In genomic region chr3:196609815-196610515, GRCh38 we compare ENCODE assay signal across 10 cellular contexts. TPM values are rescaled to one million over a fixed set of nuclear protein-coding genes. Genes with fewer than 3 reads are reported as not detected.
DNase-seq lines count a peak whose midpoint lies in the region; FAIRE-seq and TF ChIP-seq lines count a peak whose summit lies in the region.
"Had no signal": no experiment of that assay in that cellular context is flagged by ENCODE, and none has a peak within 500 bp of the region (broad histone marks: within the 10 kb centered on the region; RNA-seq: fewer than 3 reads in every experiment).

No MANE protein-coding gene starts in this region.

- no peaks in the 10 kb centered on the region for H3K36me3 ChIP-seq in H1 (ENCODE audit: control insufficient read depth in 2 of 4, insufficient read depth in 4 of 4, low read length in 3 of 4)
- no peaks in the 10 kb centered on the region for H3K36me3 ChIP-seq in Caco-2 (ENCODE audit: control insufficient read depth, insufficient read depth, low read length)

- POLR2A ChIA-PET in H1 (lab: Charles Lee; ENCODE audit: partially characterized antibody): interaction anchor here (1.0 to 1.6 kb wide), 3 partner anchors 19 to 130 kb away, joined by 3 to 7 read pairs (median 4); partner anchors contain the start of gene PAK2
- POLR2A ChIA-PET in Caco-2 (lab: Charles Lee): no interaction called here

- H2BK20ac ChIP-seq in H1 (ENCODE audit: low read length): peak overlapping the region; percentile 61; the same call in 1 of the 2 replicates

- H3K9me3 Mint-ChIP-seq in stimulated activated naive CD8-positive, alpha-beta T cell treated with anti-CD3 and anti-CD28 coated beads, Interleukin-15, Interleukin-2, amounts not matched to agents 100 ng/mL and 50 ng/mL, for 24 hours: no peaks in the 10 kb centered on the region
- no peaks in the 10 kb centered on the region for H3K9me3 Mint-ChIP-seq in Caco-2 (ENCODE audit: unreplicated experiment)

- no peak overlapping the region for H4K8ac ChIP-seq in H1 (ENCODE audit: extremely low read depth, insufficient read depth, low read length)

- H3K79me2 ChIP-seq in H1 (ENCODE audit: control insufficient read depth in 1 of 2, insufficient read depth in 2 of 2, low read length in 2 of 2): no peaks in the 10 kb centered on the region

- H3K18ac ChIP-seq in H1 (ENCODE audit: extremely low read depth, low read length): no peak overlapping the region

- H2AK5ac ChIP-seq in H1 (ENCODE audit: low read depth, low read length): peak overlapping the region; percentile 41; the same call in 1 of the 2 replicates

- no peaks in the 10 kb centered on the region for H3K23me2 ChIP-seq in H1 (ENCODE audit: low read depth, low read length)

- TF ChIP-seq EP300 in H1 (IDR thresholded peaks at IDR 0.05; ENCODE audit: borderline replicate concordance in 1 of 2, low read depth in 2 of 2, low read length in 2 of 2): no peak

- H3K27ac ChIP-seq in H1 (ENCODE audit: low read depth, low read length): no peak overlapping the region
- H3K27ac ChIP-seq: foreskin keratinocyte had no signal

- H3K56ac ChIP-seq in H1 (replicated peaks; ENCODE audit: insufficient read length, low read depth, low read length): no peak overlapping the region

- no peak overlapping the region for H3K9ac ChIP-seq in H1 (replicated peaks in 1 of 4; ENCODE audit: extremely low read depth in 1 of 4, low read depth in 3 of 4, low read length in 3 of 4)

- H3K4me3 Mint-ChIP-seq in stimulated activated naive CD8-positive, alpha-beta T cell treated with anti-CD3 and anti-CD28 coated beads, Interleukin-15, Interleukin-2, amounts not matched to agents 100 ng/mL and 50 ng/mL, for 24 hours: peak overlapping the region; percentile 72
- no peak overlapping the region for H3K4me3 Mint-ChIP-seq in Caco-2 (ENCODE audit: unreplicated experiment)
- H3K4me3 Mint-ChIP-seq: mesothelial cell of epicardium had no signal

- peaks cover 31% of the 10 kb centered on the region for H3K4me1 Mint-ChIP-seq in stimulated activated naive CD8-positive, alpha-beta T cell treated with anti-CD3 and anti-CD28 coated beads, Interleukin-15, Interleukin-2, amounts not matched to agents 100 ng/mL and 50 ng/mL, for 24 hours (ENCODE audit: low read depth)
- peaks cover 6% of the 10 kb centered on the region for H3K4me1 Mint-ChIP-seq in Caco-2 (ENCODE audit: low read depth, unreplicated experiment)

- no peaks in the 10 kb centered on the region for H4K20me1 ChIP-seq in H1 (replicated peaks in 1 of 2; ENCODE audit: control insufficient read depth in 1 of 2, insufficient read depth in 2 of 2, low read length in 2 of 2)

- no peak overlapping the region for H3K14ac ChIP-seq in H1 (ENCODE audit: insufficient read length)

- no peak overlapping the region for H3K4ac ChIP-seq in H1 (replicated peaks; ENCODE audit: insufficient read length, low read depth, low read length)

- H3K27me3 ChIP-seq in H1 (replicated peaks in 1 of 4; ENCODE audit: control insufficient read depth in 3 of 4, extremely low read depth in 1 of 4, insufficient read depth in 3 of 4, low read length in 3 of 4) (no peaks in the 10 kb centered on the region), Caco-2 (replicated peaks; ENCODE audit: control insufficient read depth, insufficient read depth, low read length) (no peaks in the 10 kb centered on the region)

- peak overlapping the region; percentile 87 for H3K27ac Mint-ChIP-seq in stimulated activated naive CD8-positive, alpha-beta T cell treated with anti-CD3 and anti-CD28 coated beads, Interleukin-15, Interleukin-2, amounts not matched to agents 100 ng/mL and 50 ng/mL, for 24 hours
- no peak overlapping the region for H3K27ac Mint-ChIP-seq in Caco-2 (ENCODE audit: unreplicated experiment)
- H3K27ac Mint-ChIP-seq: mesothelial cell of epicardium had no signal

- H3K4me3 ChIP-seq in H1 (ENCODE audit: extremely low read depth in 1 of 4, insufficient read depth in 2 of 4, low read depth in 3 of 4, low read length in 4 of 4): no peak overlapping the region
- no peak overlapping the region for H3K4me3 ChIP-seq in Caco-2 (ENCODE audit: low read depth, low read length)

- intact Hi-C loops in Caco-2 (cut with micrococcal nuclease; ENCODE audit: unreplicated experiment): loop anchor here (1.0 kb wide), 3 partner anchors 22 to 331 kb away; no protein-coding TSS in a partner anchor

- peaks cover 0 to 3% (median 0%) of the 10 kb centered on the region in 4 experiments; a peak in 2 of 7 replicates for H3K4me1 ChIP-seq in H1 (replicated peaks in 1 of 4; ENCODE audit: control insufficient read depth in 3 of 4, insufficient read depth in 4 of 4, low read length in 3 of 4)
- H3K4me1 ChIP-seq in Caco-2: peaks cover 17% of the 10 kb centered on the region
- H3K4me1 ChIP-seq: foreskin keratinocyte had no signal

- TF ChIP-seq POLR2A in H1 (IDR thresholded peaks at IDR 0.05; ENCODE audit: control extremely low read depth in 1 of 2, low read depth in 2 of 2, low read length in 2 of 2): no peak

- H2AFZ ChIP-seq in H1 (ENCODE audit: low read length): no peak overlapping the region

- no peaks in the 10 kb centered on the region for H3K36me3 Mint-ChIP-seq in stimulated activated naive CD8-positive, alpha-beta T cell treated with anti-CD3 and anti-CD28 coated beads, Interleukin-15, Interleukin-2, amounts not matched to agents 100 ng/mL and 50 ng/mL, for 24 hours (ENCODE audit: low read depth)
- no peaks in the 10 kb centered on the region for H3K36me3 Mint-ChIP-seq in Caco-2 (ENCODE audit: insufficient read depth, unreplicated experiment)
- H3K36me3 Mint-ChIP-seq: mesothelial cell of epicardium had no signal

- H2BK5ac ChIP-seq in H1 (ENCODE audit: low read depth, low read length): peak overlapping the region; percentile 12; the same call in 1 of the 2 replicates

- H3K23ac ChIP-seq in H1 (ENCODE audit: insufficient read length): no peak overlapping the region

- no peak overlapping the region for H3K4me2 ChIP-seq in H1 (ENCODE audit: insufficient read depth in 1 of 2, low read depth in 2 of 2, low read length in 2 of 2)

- WGBS in H1 (ENCODE audit: extremely low coverage in 1 of 2, insufficient coverage in 1 of 2, insufficient read length in 1 of 2, insufficient replicate concordance in 2 of 2, low coverage in 1 of 2, low lambda C conversion rate in 2 of 2, missing lambda C conversion rate in 1 of 2), 2 experiments: 94% methylated on average over 6 of the region's 6 CpGs; no CpG with 5 or more reads in 1 of the 2 experiments

- DNase-seq in activated CD8-positive, alpha-beta memory T cell treated with anti-CD3 and anti-CD28 coated beads for 24 hours: peak; percentile 60
- no peak for DNase-seq in activated CD8-positive, alpha-beta memory T cell treated with anti-CD3 and anti-CD28 coated beads, Interleukin-2, amount 50 U/mL, for 4 hours
- peak; percentile 32 for DNase-seq in OCI-M1 (lab: John Stamatoyannopoulos, UW)
- DNase-seq in H1 (ENCODE audit: low read depth in 1 of 2, low spot score in 2 of 2): no peak
- no peak for DNase-seq in NCI-H1105 (lab: John Stamatoyannopoulos, UW)
- DNase-seq in Caco-2: no peak
- no peak for DNase-seq in NCI-H2196 (lab: John Stamatoyannopoulos, UW; ENCODE audit: unreplicated experiment)

- no peak for FAIRE-seq in H1 (lab: Jason Lieb, UNC)

- no peaks in the 10 kb centered on the region for H3K79me1 ChIP-seq in H1 (ENCODE audit: low read depth, low read length)

- no peaks in the 10 kb centered on the region for H3K27me3 Mint-ChIP-seq in stimulated activated naive CD8-positive, alpha-beta T cell treated with anti-CD3 and anti-CD28 coated beads, Interleukin-15, Interleukin-2, amounts not matched to agents 100 ng/mL and 50 ng/mL, for 24 hours
- no peaks in the 10 kb centered on the region for H3K27me3 Mint-ChIP-seq in Caco-2 (ENCODE audit: insufficient read depth, unreplicated experiment)

- TF ChIP-seq CTCF in H1 (IDR thresholded peaks at IDR 0.05; ENCODE audit: control extremely low read depth in 1 of 3, insufficient read depth in 1 of 3, low read depth in 1 of 3, low read length in 3 of 3) (no peak), Caco-2 (IDR thresholded peaks at IDR 0.05; ENCODE audit: insufficient read depth in 1 of 2, low read depth in 1 of 2, low read length in 1 of 2, severe bottlenecking in 1 of 2, unreplicated experiment in 1 of 2) (no peak)

- H2BK15ac ChIP-seq in H1 (ENCODE audit: low read length): peak overlapping the region; percentile 88; the same call in 1 of the 2 replicates

- BruUV-seq in Caco-2 (replicated peaks; lab: Mats Ljungman, UMichigan): no TSS peak

- CTCF ChIA-PET in H1 (lab: Charles Lee; ENCODE audit: partially characterized antibody) (interaction anchor here (0.6 to 11.1 kb wide), 31 partner anchors 10 to 337 kb away, joined by 3 to 143 read pairs (median 4); partner anchors contain the start of gene RNF168), Caco-2 (lab: Charles Lee) (interaction anchor here (0.6 to 1.5 kb wide), 12 partner anchors 11 to 419 kb away, joined by 3 to 18 read pairs (median 4); partner anchors contain the start of genes CEP19, NRROS and PIGX)

- no peak overlapping the region for H4K5ac ChIP-seq in H1 (ENCODE audit: insufficient read length, low read depth, low read length)

- H3K9me3 ChIP-seq in H1 (ENCODE audit: insufficient read depth in 2 of 2, low read depth in 1 of 2, low read length in 1 of 2): no peaks in the 10 kb centered on the region
- no peaks in the 10 kb centered on the region for H3K9me3 ChIP-seq in Caco-2

- H4K91ac ChIP-seq in H1 (replicated peaks; ENCODE audit: insufficient read length, low read length): peak overlapping the region; percentile 72

- TF ChIP-seq RAD21 in H1 (IDR thresholded peaks at IDR 0.05 in 1 of 2, conservative IDR thresholded peaks at IDR 0.05 in 1 of 2; ENCODE audit: low read depth in 2 of 2, low read length in 2 of 2): no peak

- H2BK12ac ChIP-seq in H1 (ENCODE audit: low read depth, low read length): peak overlapping the region; percentile 62; the same call in 1 of the 2 replicates

- no peak overlapping the region for H2BK120ac ChIP-seq in H1 (replicated peaks; ENCODE audit: low read depth, low read length)

RNA-seq across cellular contexts. Expression of gene NRROS, which starts 29.5 kb away (rescaled TPM):
- total RNA-seq in H1 (2021; fragmentation: NEBNext Ultra II Directional; extraction: Animal tissue kit (Norgen Biotek cat#: 25700)): 5.1 and 5.3 TPM in 2 replicates
- polyA plus RNA-seq in H1 (2011; rRNA removed): 6.8 and 7.3 TPM in 2 replicates
- polyA plus RNA-seq in H1 (2011; cell fraction: cytosol; rRNA removed): 2.3 TPM
- polyA plus RNA-seq in H1 (2011; cell fraction: nucleus; rRNA removed): 5.1 TPM
- polyA plus RNA-seq in H1 (2012, experiment 1 of 2): 3.4 to 7.6 TPM (median 6.4 TPM) in 4 replicates
- polyA plus RNA-seq in H1 (2012, experiment 2 of 2): 5.6 TPM
- 10.3 TPM for polyA plus RNA-seq in H1 (2013, experiment 1 of 2)
- polyA plus RNA-seq in H1 (2013, experiment 2 of 2): 10.1 TPM
- polyA minus RNA-seq in H1 (2011; rRNA and poly(A)+ RNA removed): 2.2 and 2.6 TPM in 2 replicates
- 1.2 TPM for polyA minus RNA-seq in H1 (2011; cell fraction: cytosol; rRNA and poly(A)+ RNA removed)
- polyA minus RNA-seq in H1 (2011; cell fraction: nucleus; rRNA and poly(A)+ RNA removed): 2.8 TPM
- total RNA-seq in Caco-2 (2022): 1.5 and 2.0 TPM in 2 replicates

RNA-seq across cellular contexts. Expression of gene FBXO45, which starts 41.5 kb away (rescaled TPM):
- total RNA-seq in H1 (2021; fragmentation: NEBNext Ultra II Directional; extraction: Animal tissue kit (Norgen Biotek cat#: 25700)): 18.0 and 19.4 TPM in 2 replicates
- polyA plus RNA-seq in H1 (2011; rRNA removed): 3.4 and 5.2 TPM in 2 replicates
- polyA plus RNA-seq in H1 (2011; cell fraction: cytosol; rRNA removed): 8.5 TPM
- polyA plus RNA-seq in H1 (2011; cell fraction: nucleus; rRNA removed): 2.5 TPM
- 7.3 to 17.0 TPM (median 8.9 TPM) in 4 replicates for polyA plus RNA-seq in H1 (2012, experiment 1 of 2)
- polyA plus RNA-seq in H1 (2012, experiment 2 of 2): 1.8 TPM
- 13.6 TPM for polyA plus RNA-seq in H1 (2013, experiment 1 of 2)
- polyA plus RNA-seq in H1 (2013, experiment 2 of 2): 13.6 TPM
- polyA minus RNA-seq in H1 (2011; rRNA and poly(A)+ RNA removed): 8.0 and 8.2 TPM in 2 replicates
- 6.5 TPM for polyA minus RNA-seq in H1 (2011; cell fraction: cytosol; rRNA and poly(A)+ RNA removed)
- 4.7 TPM for polyA minus RNA-seq in H1 (2011; cell fraction: nucleus; rRNA and poly(A)+ RNA removed)
- total RNA-seq in Caco-2 (2022): 14.5 and 15.8 TPM in 2 replicates

RNA-seq across cellular contexts. Expression of gene WDR53, which starts 41.6 kb away (rescaled TPM):
- 17.9 and 18.8 TPM in 2 replicates for total RNA-seq in H1 (2021; fragmentation: NEBNext Ultra II Directional; extraction: Animal tissue kit (Norgen Biotek cat#: 25700))
- polyA plus RNA-seq in H1 (2011; rRNA removed): 4.7 and 7.4 TPM in 2 replicates
- 13.1 TPM for polyA plus RNA-seq in H1 (2011; cell fraction: cytosol; rRNA removed)
- polyA plus RNA-seq in H1 (2011; cell fraction: nucleus; rRNA removed): 3.2 TPM
- polyA plus RNA-seq in H1 (2012, experiment 1 of 2): 17.6 to 27.4 TPM (median 19.1 TPM) in 4 replicates
- 3.4 TPM for polyA plus RNA-seq in H1 (2012, experiment 2 of 2)
- polyA plus RNA-seq in H1 (2013, experiment 1 of 2): 13.0 TPM
- 12.2 TPM for polyA plus RNA-seq in H1 (2013, experiment 2 of 2)
- 4.2 and 7.6 TPM in 2 replicates for polyA minus RNA-seq in H1 (2011; rRNA and poly(A)+ RNA removed)
- 1.9 TPM for polyA minus RNA-seq in H1 (2011; cell fraction: cytosol; rRNA and poly(A)+ RNA removed)
- polyA minus RNA-seq in H1 (2011; cell fraction: nucleus; rRNA and poly(A)+ RNA removed): 7.2 TPM
- 12.1 and 17.8 TPM in 2 replicates for total RNA-seq in Caco-2 (2022)

Comparison
In these comparisons a context has a peak if more than half of its experiments do, and no peak if none do; other contexts are left out.
1. DNase-seq: peak in activated CD8-positive, alpha-beta memory T cell treated with anti-CD3 and anti-CD28 coated beads for 24 hours (single experiment) and OCI-M1 (single experiment); none in activated CD8-positive, alpha-beta memory T cell treated with anti-CD3 and anti-CD28 coated beads, Interleukin-2, amount 50 U/mL, for 4 hours (single experiment), H1 (0 of 2), NCI-H1105 (single experiment), Caco-2 (0 of 2) and NCI-H2196 (single experiment).